ENCODE assay signal across 1 cellular context in the genomic region with DNA sequence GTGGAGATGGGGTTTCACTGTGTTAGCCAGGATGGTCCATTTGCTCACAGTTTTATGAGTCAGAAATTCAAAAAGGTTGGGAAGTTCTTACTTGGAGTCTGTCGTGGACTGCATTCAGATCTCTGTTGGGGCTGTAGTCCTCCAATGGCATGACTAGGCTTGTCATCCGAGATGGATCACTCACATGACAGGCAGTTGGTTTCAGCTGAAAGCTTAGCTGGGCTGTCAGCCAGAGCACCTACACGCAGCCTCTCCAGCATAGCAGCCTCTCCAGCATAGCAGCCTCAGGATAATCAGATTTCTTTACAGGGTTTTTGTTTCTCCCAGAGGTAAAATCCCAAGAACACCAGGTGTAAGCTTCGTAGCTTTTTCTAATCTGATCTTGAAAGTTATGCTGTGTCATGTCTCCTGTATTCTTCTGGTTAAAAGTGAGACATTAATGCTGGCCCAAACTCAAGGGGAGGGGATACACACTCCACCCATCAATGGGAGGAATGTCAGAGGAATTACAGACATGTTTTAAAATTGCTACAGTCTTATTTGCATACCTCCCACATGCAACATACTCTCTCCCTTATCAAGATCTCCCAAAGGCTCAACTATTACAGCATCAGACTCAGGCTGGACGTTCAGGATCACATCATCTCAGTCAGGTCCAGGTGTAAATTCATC.
TF ChIP-seq lines count a peak whose summit lies in the region.

No MANE protein-coding gene starts in this region.

TF ChIP-seq in K562, 482 proteins besides CTCF, POLR2A, EP300 and RAD21 (continued from another document):
- TF ChIP-seq, protein P1, sequence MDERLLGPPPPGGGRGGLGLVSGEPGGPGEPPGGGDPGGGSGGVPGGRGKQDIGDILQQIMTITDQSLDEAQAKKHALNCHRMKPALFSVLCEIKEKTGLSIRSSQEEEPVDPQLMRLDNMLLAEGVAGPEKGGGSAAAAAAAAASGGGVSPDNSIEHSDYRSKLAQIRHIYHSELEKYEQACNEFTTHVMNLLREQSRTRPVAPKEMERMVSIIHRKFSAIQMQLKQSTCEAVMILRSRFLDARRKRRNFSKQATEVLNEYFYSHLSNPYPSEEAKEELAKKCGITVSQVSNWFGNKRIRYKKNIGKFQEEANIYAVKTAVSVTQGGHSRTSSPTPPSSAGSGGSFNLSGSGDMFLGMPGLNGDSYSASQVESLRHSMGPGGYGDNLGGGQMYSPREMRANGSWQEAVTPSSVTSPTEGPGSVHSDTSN (CRISPR knock-in tag; IDR thresholded peaks at IDR 0.05; ENCODE audit: low read depth), result no peak
- TF ChIP-seq, protein P1 (tag; conservative IDR thresholded peaks at IDR 0.05; ENCODE audit: low read depth), result peak; percentile 70
- peak; percentile 10 for TF ChIP-seq MEIS2 (IDR thresholded peaks at IDR 0.05; ENCODE audit: partially characterized antibody)
- TF ChIP-seq, protein P2, sequence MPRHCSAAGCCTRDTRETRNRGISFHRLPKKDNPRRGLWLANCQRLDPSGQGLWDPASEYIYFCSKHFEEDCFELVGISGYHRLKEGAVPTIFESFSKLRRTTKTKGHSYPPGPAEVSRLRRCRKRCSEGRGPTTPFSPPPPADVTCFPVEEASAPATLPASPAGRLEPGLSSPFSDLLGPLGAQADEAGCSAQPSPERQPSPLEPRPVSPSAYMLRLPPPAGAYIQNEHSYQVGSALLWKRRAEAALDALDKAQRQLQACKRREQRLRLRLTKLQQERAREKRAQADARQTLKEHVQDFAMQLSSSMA (CRISPR knock-in tag; IDR thresholded peaks at IDR 0.05), result no peak
- TF ChIP-seq, protein P3, sequence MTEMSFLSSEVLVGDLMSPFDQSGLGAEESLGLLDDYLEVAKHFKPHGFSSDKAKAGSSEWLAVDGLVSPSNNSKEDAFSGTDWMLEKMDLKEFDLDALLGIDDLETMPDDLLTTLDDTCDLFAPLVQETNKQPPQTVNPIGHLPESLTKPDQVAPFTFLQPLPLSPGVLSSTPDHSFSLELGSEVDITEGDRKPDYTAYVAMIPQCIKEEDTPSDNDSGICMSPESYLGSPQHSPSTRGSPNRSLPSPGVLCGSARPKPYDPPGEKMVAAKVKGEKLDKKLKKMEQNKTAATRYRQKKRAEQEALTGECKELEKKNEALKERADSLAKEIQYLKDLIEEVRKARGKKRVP (CRISPR knock-in tag; IDR thresholded peaks at IDR 0.05), result no peak
- TF ChIP-seq ESRRB (CRISPR knock-in tag; IDR thresholded peaks at IDR 0.05; ENCODE audit: borderline replicate concordance), result no peak
- TF ChIP-seq ZNF764 (CRISPR knock-in tag; IDR thresholded peaks at IDR 0.05; ENCODE audit: low read depth), result no peak
TF ChIP-seq in K562: peak in this region for 3.
